ENCODE assay signal across 25 cellular contexts in genomic region chr18:50119363-50119762, GRCh38.
A peak's percentile ranks its signal among the peaks of the same experiment; 100 is the strongest.
DNase-seq lines count a peak whose midpoint lies in the region; ATAC-seq, FAIRE-seq and TF ChIP-seq lines count a peak whose summit lies in the region.
"Had no signal": no experiment of that assay in that cellular context is flagged by ENCODE, and none has a peak within 500 bp of the region (broad histone marks: within the 10 kb centered on the region; RNA-seq: fewer than 3 reads in every experiment).

No MANE protein-coding gene starts in this region.

- no peaks in the 10 kb centered on the region for H3K27me3 Mint-ChIP-seq in mesothelial cell of epicardium (ENCODE audit: low read depth)
- H3K27me3 Mint-ChIP-seq in stimulated activated naive CD8-positive, alpha-beta T cell treated with anti-CD3 and anti-CD28 coated beads, Interleukin-15, amount 100 ng/mL, for 72 hours = peaks cover 42% of the 10 kb centered on the region

- peaks cover 38% of the 10 kb centered on the region for H3K4me1 Mint-ChIP-seq in mesothelial cell of epicardium
- no peaks in the 10 kb centered on the region for H3K4me1 Mint-ChIP-seq in stimulated activated naive CD8-positive, alpha-beta T cell treated with anti-CD3 and anti-CD28 coated beads, Interleukin-15, amount 100 ng/mL, for 72 hours
- H3K4me1 Mint-ChIP-seq: B cell; CD8-positive, alpha-beta memory T cell had no signal

- peak overlapping the region in 2 of 3 donors; percentile 65 to 76 for H3K27ac ChIP-seq in thyroid gland
- H3K27ac ChIP-seq: 22Rv1, BLaER1, C4-2B had no signal

- no peaks in the 10 kb centered on the region for H3K9me3 ChIP-seq in thyroid gland
- H3K9me3 ChIP-seq: BLaER1, HAP-1 had no signal

- in situ Hi-C loops in Caki2 (cut with HindIII; ENCODE audit: low pct_unique_long_range_greater_than_20kb, low sequenced_read_pairs) = no loop called here

- H3K36me3 ChIP-seq in thyroid gland = no peaks in the 10 kb centered on the region
- H3K36me3 ChIP-seq: BLaER1, HAP-1 had no signal

- H3K9me3 Mint-ChIP-seq in mesothelial cell of epicardium = no peaks in the 10 kb centered on the region
- no peaks in the 10 kb centered on the region for H3K9me3 Mint-ChIP-seq in stimulated activated naive CD8-positive, alpha-beta T cell treated with anti-CD3 and anti-CD28 coated beads, Interleukin-15, amount 100 ng/mL, for 72 hours
- H3K9me3 Mint-ChIP-seq: CD4-positive, alpha-beta T cell; CD8-positive, alpha-beta memory T cell; HFFc6 had no signal

- TF ChIP-seq CTCF in mesothelial cell of epicardium (IDR thresholded peaks at IDR 0.05; ENCODE audit: unreplicated experiment) (no peak), thyroid gland (IDR thresholded peaks at IDR 0.05) (no peak)

- no peaks in the 10 kb centered on the region for H3K36me3 Mint-ChIP-seq in mesothelial cell of epicardium
- H3K36me3 Mint-ChIP-seq: CD8-positive, alpha-beta memory T cell had no signal

- no peak for ATAC-seq in HG03521 (IDR thresholded peaks at IDR 0.05; ENCODE audit: unreplicated experiment)
- ATAC-seq in HG03457 (IDR thresholded peaks at IDR 0.05; ENCODE audit: unreplicated experiment) = no peak
- ATAC-seq in stimulated activated naive CD8-positive, alpha-beta T cell treated with anti-CD3 and anti-CD28 coated beads, Interleukin-15, amount 100 ng/mL, for 72 hours = no peak

- DNase-seq in Caki2 (ENCODE audit: low read depth) (peak; percentile 20), kidney glomerular epithelial cell (lab: John Stamatoyannopoulos, UW) (peak; percentile 84), mesothelial cell of epicardium (ENCODE audit: low spot score in 2 of 2, unreplicated experiment in 2 of 2) (no peak), thyroid gland (peak; percentile 20 to 21), frontal cortex (ENCODE audit: low spot score in 2 of 2) (no peak)
- DNase-seq in stimulated activated naive CD8-positive, alpha-beta T cell treated with anti-CD3 and anti-CD28 coated beads, Interleukin-15, amount 100 ng/mL, for 72 hours = no peak
- DNase-seq: Calu3; CD4-positive, alpha-beta T cell; CD8-positive, alpha-beta memory T cell; DMS53; DMS79 treated with DMSO at 0.1 percent for 48 hours; GF-D8; GOT3; HFFc6 had no signal

- 22 to 23% methylated on average over 8 of the region's 8 CpGs for WGBS in thyroid gland, 2 donors

- H3K4me3 ChIP-seq in thyroid gland (replicated peaks in 1 of 3) = no peak overlapping the region
- H3K4me3 ChIP-seq: BLaER1, HAP-1 had no signal

- H3K4me1 ChIP-seq in thyroid gland = peaks cover 25 to 35% of the 10 kb centered on the region in 2 donors
- H3K4me1 ChIP-seq: BLaER1 had no signal

- intact Hi-C loops in thyroid gland (cut with DNase I) = no loop called here

- TF ChIP-seq POLR2A in thyroid gland (IDR thresholded peaks at IDR 0.05) = no peak

- no peaks in the 10 kb centered on the region for H3K27me3 ChIP-seq in thyroid gland
- H3K27me3 ChIP-seq: BLaER1 had no signal

- no peak overlapping the region for H3K4me3 Mint-ChIP-seq in mesothelial cell of epicardium
- no peak overlapping the region for H3K4me3 Mint-ChIP-seq in stimulated activated naive CD8-positive, alpha-beta T cell treated with anti-CD3 and anti-CD28 coated beads, Interleukin-15, amount 100 ng/mL, for 72 hours
- H3K4me3 Mint-ChIP-seq: B cell; CD4-positive, alpha-beta T cell; CD8-positive, alpha-beta memory T cell; HFFc6 had no signal

- FAIRE-seq in frontal cortex (lab: Jason Lieb, UNC) = no peak
- FAIRE-seq: A204.1, GM12891, GM18507, H54 had no signal

- peak overlapping the region; percentile 70 for H3K27ac Mint-ChIP-seq in mesothelial cell of epicardium
- H3K27ac Mint-ChIP-seq in stimulated activated naive CD8-positive, alpha-beta T cell treated with anti-CD3 and anti-CD28 coated beads, Interleukin-15, amount 100 ng/mL, for 72 hours = no peak overlapping the region
- H3K27ac Mint-ChIP-seq: B cell; CD4-positive, alpha-beta T cell; CD8-positive, alpha-beta memory T cell; HFFc6 had no signal

Comparison
In these comparisons a context has a peak if more than half of its experiments do, and no peak if none do; other contexts are left out.
1. DNase-seq: peak in Caki2 (single experiment), kidney glomerular epithelial cell (single experiment) and thyroid gland (2 of 2); none in mesothelial cell of epicardium (0 of 2), stimulated activated naive CD8-positive, alpha-beta T cell treated with anti-CD3 and anti-CD28 coated beads, Interleukin-15, amount 100 ng/mL, for 72 hours (0 of 2) and frontal cortex (0 of 2).